In genomic region chr7:49023345-49024330, GRCh38 we compare ENCODE assay signal across 17 cellular contexts.
"Had no signal": no experiment of that assay in that cellular context is flagged by ENCODE, and none has a peak within 500 bp of the region (broad histone marks: within the 10 kb centered on the region; RNA-seq: fewer than 3 reads in every experiment).

No MANE protein-coding gene starts in this region.

- H3K27me3 ChIP-seq: ascending aorta, colonic mucosa, hepatocyte, suprapubic skin had no signal

- H3K27ac ChIP-seq: ascending aorta, colonic mucosa, epithelial cell of prostate, hepatocyte, suprapubic skin, VCaP had no signal

- DNase-seq: activated CD4-positive, alpha-beta T cell treated with anti-CD3 and anti-CD28 coated beads for 36 hours; activated CD8-positive, alpha-beta T cell treated with anti-CD3 and anti-CD28 coated beads, Interleukin-2, amount 10 ng/mL, durations not matched to agents 7 days and 5 days; activated naive CD4-positive, alpha-beta T cell; activated naive CD8-positive, alpha-beta T cell treated with anti-CD3 and anti-CD28 coated beads, Interleukin-2, amount 50 U/mL, for 24 hours; colonic mucosa; effector CD8-positive, alpha-beta T cell; mammary epithelial cell; mucosa of descending colon; naive thymus-derived CD8-positive, alpha-beta T cell; stimulated activated CD4-positive, alpha-beta T cell treated with anti-CD3 and anti-CD28 coated beads, Interleukin-12 subunit alpha, Interleukin-12 subunit beta, amount 100 ng/mL, for 4 hours; stimulated activated CD4-positive, alpha-beta T cell treated with anti-CD3 and anti-CD28 coated beads, Interleukin-2, amount 100 ng/mL, for 48 hours; stimulated activated naive CD4-positive, alpha-beta T cell treated with Interleukin-2 at 50 U/mL for 16 hours had no signal

- H3K9me3 ChIP-seq: ascending aorta, colonic mucosa, mucosa of descending colon, suprapubic skin had no signal

- H3K4me1 ChIP-seq: ascending aorta, colonic mucosa, suprapubic skin had no signal

- H3K36me3 ChIP-seq: ascending aorta, colonic mucosa, suprapubic skin had no signal

- H3K4me3 ChIP-seq: ascending aorta, colonic mucosa, hepatocyte, mucosa of descending colon, suprapubic skin had no signal
